Comparison of ENCODE assay signal across 1 cellular context in the genomic region with DNA sequence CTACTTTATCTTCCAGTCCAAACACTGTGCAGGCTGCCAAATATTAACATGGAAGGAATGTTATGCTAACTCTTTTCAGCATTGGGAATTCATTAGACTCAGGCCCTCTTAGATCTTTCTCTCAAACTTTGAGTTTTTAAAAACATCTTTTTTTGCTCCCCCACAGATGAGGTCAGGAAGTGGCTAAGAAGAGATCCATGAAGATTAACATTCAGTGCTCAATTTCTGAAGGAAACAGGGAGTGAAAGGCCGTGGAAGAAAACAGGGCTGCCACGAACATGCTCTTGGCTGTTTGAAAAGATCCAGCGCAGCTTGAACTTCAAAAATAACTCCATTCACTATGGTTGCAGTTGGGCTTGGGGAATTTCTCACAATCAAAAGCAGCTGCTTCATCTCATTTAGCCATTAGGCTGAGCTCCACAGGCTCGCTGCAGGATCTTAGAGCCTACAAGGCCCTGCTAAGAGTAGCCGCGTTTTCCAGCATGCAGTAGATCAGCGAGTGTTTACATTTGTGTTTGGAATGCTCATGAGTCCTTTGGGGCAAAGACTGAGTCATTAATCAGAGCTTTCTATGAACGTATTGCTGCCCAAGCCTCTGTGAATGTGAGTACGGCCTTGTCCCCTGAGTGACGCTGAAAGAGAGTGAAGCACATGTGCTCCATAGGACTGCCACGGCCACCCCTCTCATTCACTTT.
TF ChIP-seq lines count a peak whose summit lies in the region.

No MANE protein-coding gene starts in this region.

TF ChIP-seq in HepG2, 621 proteins besides CTCF, POLR2A, EP300 and RAD21 (continued from another document and continues in another):
- TF ChIP-seq, protein P1, sequence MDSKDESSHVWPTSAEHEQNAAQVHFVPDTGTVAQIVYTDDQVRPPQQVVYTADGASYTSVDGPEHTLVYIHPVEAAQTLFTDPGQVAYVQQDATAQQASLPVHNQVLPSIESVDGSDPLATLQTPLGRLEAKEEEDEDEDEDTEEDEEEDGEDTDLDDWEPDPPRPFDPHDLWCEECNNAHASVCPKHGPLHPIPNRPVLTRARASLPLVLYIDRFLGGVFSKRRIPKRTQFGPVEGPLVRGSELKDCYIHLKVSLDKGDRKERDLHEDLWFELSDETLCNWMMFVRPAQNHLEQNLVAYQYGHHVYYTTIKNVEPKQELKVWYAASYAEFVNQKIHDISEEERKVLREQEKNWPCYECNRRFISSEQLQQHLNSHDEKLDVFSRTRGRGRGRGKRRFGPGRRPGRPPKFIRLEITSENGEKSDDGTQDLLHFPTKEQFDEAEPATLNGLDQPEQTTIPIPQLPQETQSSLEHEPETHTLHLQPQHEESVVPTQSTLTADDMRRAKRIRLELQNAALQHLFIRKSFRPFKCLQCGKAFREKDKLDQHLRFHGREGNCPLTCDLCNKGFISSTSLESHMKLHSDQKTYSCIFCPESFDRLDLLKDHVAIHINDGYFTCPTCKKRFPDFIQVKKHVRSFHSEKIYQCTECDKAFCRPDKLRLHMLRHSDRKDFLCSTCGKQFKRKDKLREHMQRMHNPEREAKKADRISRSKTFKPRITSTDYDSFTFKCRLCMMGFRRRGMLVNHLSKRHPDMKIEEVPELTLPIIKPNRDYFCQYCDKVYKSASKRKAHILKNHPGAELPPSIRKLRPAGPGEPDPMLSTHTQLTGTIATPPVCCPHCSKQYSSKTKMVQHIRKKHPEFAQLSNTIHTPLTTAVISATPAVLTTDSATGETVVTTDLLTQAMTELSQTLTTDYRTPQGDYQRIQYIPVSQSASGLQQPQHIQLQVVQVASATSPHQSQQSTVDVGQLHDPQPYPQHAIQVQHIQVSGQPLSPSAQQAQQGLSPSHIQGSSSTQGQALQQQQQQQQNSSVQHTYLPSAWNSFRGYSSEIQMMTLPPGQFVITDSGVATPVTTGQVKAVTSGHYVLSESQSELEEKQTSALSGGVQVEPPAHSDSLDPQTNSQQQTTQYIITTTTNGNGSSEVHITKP (CRISPR knock-in tag; IDR thresholded peaks at IDR 0.05; ENCODE audit: low read depth): peak; percentile 43; the same call in 1 of the 2 replicates
- TF ChIP-seq, protein P2, sequence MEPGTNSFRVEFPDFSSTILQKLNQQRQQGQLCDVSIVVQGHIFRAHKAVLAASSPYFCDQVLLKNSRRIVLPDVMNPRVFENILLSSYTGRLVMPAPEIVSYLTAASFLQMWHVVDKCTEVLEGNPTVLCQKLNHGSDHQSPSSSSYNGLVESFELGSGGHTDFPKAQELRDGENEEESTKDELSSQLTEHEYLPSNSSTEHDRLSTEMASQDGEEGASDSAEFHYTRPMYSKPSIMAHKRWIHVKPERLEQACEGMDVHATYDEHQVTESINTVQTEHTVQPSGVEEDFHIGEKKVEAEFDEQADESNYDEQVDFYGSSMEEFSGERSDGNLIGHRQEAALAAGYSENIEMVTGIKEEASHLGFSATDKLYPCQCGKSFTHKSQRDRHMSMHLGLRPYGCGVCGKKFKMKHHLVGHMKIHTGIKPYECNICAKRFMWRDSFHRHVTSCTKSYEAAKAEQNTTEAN (CRISPR knock-in tag; conservative IDR thresholded peaks at IDR 0.05): peak; percentile 84
- TF ChIP-seq, protein P3, sequence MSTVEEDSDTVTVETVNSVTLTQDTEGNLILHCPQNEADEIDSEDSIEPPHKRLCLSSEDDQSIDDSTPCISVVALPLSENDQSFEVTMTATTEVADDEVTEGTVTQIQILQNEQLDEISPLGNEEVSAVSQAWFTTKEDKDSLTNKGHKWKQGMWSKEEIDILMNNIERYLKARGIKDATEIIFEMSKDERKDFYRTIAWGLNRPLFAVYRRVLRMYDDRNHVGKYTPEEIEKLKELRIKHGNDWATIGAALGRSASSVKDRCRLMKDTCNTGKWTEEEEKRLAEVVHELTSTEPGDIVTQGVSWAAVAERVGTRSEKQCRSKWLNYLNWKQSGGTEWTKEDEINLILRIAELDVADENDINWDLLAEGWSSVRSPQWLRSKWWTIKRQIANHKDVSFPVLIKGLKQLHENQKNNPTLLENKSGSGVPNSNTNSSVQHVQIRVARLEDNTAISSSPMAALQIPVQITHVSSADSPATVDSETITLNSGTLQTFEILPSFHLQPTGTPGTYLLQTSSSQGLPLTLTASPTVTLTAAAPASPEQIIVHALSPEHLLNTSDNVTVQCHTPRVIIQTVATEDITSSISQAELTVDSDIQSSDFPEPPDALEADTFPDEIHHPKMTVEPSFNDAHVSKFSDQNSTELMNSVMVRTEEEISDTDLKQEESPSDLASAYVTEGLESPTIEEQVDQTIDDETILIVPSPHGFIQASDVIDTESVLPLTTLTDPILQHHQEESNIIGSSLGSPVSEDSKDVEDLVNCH (CRISPR knock-in tag; IDR thresholded peaks at IDR 0.05): no peak
- TF ChIP-seq, protein P4, sequence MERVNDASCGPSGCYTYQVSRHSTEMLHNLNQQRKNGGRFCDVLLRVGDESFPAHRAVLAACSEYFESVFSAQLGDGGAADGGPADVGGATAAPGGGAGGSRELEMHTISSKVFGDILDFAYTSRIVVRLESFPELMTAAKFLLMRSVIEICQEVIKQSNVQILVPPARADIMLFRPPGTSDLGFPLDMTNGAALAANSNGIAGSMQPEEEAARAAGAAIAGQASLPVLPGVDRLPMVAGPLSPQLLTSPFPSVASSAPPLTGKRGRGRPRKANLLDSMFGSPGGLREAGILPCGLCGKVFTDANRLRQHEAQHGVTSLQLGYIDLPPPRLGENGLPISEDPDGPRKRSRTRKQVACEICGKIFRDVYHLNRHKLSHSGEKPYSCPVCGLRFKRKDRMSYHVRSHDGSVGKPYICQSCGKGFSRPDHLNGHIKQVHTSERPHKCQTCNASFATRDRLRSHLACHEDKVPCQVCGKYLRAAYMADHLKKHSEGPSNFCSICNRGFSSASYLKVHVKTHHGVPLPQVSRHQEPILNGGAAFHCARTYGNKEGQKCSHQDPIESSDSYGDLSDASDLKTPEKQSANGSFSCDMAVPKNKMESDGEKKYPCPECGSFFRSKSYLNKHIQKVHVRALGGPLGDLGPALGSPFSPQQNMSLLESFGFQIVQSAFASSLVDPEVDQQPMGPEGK (CRISPR knock-in tag; IDR thresholded peaks at IDR 0.05): peak; percentile 43; the same call in 1 of the 2 replicates
- TF ChIP-seq, protein P5, sequence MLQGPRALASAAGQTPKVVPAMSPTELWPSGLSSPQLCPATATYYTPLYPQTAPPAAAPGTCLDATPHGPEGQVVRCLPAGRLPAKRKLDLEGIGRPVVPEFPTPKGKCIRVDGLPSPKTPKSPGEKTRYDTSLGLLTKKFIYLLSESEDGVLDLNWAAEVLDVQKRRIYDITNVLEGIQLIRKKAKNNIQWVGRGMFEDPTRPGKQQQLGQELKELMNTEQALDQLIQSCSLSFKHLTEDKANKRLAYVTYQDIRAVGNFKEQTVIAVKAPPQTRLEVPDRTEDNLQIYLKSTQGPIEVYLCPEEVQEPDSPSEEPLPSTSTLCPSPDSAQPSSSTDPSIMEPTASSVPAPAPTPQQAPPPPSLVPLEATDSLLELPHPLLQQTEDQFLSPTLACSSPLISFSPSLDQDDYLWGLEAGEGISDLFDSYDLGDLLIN (CRISPR knock-in tag; IDR thresholded peaks at IDR 0.05; ENCODE audit: borderline replicate concordance): 0 out of 2 replicates have a peak, but pooled peaks have one; percentile 30
- TF ChIP-seq NPAS2 (CRISPR knock-in tag; IDR thresholded peaks at IDR 0.05; ENCODE audit: borderline replicate concordance) (no peak), SATB2 (CRISPR knock-in tag; IDR thresholded peaks at IDR 0.05) (0 out of 2 replicates have a peak, but pooled peaks have one; percentile 84), RARA (CRISPR knock-in tag; IDR thresholded peaks at IDR 0.05) (peak; percentile 91), BHLHE40 (IDR thresholded peaks at IDR 0.05; ENCODE audit: low read length) (0 out of 2 replicates have a peak, but pooled peaks have one; percentile 4), FOXM1 (CRISPR knock-in tag; IDR thresholded peaks at IDR 0.05) (no peak), ZNF138 (CRISPR knock-in tag; IDR thresholded peaks at IDR 0.05; ENCODE audit: low read depth) (no peak), ZMYM4 (CRISPR knock-in tag; IDR thresholded peaks at IDR 0.05) (0 out of 2 replicates have a peak, but pooled peaks have one; percentile 21), HHEX (CRISPR knock-in tag; IDR thresholded peaks at IDR 0.05) (peak; percentile 51; the same call in 1 of the 2 replicates), POLR2G (IDR thresholded peaks at IDR 0.05; ENCODE audit: low read depth, low read length) (peak; percentile 59), ZNF629 (CRISPR knock-in tag; conservative IDR thresholded peaks at IDR 0.05) (0 out of 2 replicates have a peak, but pooled peaks have one; percentile 25), RFXAP (CRISPR knock-in tag; IDR thresholded peaks at IDR 0.05; ENCODE audit: borderline replicate concordance) (peak; percentile 70; the same call in 1 of the 2 replicates), GTF2F1 (IDR thresholded peaks at IDR 0.05; ENCODE audit: low read length) (no peak), TMF1 (CRISPR knock-in tag; IDR thresholded peaks at IDR 0.05; ENCODE audit: low read depth) (no peak), SOX13 (IDR thresholded peaks at IDR 0.05) (no peak), SOX13 (CRISPR knock-in tag; conservative IDR thresholded peaks at IDR 0.05 in 1 of 2, IDR thresholded peaks at IDR 0.05 in 1 of 2) (peak in 1 of 2 experiments; percentile 54; a peak in 1 of 4 replicates), MED13 (CRISPR knock-in tag; IDR thresholded peaks at IDR 0.05) (peak; percentile 65; the same call in 1 of the 2 replicates), ZNF746 (CRISPR knock-in tag; IDR thresholded peaks at IDR 0.05) (peak; percentile 41; the same call in 1 of the 2 replicates)
- TF ChIP-seq, protein P6, sequence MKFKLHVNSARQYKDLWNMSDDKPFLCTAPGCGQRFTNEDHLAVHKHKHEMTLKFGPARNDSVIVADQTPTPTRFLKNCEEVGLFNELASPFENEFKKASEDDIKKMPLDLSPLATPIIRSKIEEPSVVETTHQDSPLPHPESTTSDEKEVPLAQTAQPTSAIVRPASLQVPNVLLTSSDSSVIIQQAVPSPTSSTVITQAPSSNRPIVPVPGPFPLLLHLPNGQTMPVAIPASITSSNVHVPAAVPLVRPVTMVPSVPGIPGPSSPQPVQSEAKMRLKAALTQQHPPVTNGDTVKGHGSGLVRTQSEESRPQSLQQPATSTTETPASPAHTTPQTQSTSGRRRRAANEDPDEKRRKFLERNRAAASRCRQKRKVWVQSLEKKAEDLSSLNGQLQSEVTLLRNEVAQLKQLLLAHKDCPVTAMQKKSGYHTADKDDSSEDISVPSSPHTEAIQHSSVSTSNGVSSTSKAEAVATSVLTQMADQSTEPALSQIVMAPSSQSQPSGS (CRISPR knock-in tag; IDR thresholded peaks at IDR 0.05): peak; percentile 42; the same call in 1 of the 2 replicates
- TF ChIP-seq, protein P7, sequence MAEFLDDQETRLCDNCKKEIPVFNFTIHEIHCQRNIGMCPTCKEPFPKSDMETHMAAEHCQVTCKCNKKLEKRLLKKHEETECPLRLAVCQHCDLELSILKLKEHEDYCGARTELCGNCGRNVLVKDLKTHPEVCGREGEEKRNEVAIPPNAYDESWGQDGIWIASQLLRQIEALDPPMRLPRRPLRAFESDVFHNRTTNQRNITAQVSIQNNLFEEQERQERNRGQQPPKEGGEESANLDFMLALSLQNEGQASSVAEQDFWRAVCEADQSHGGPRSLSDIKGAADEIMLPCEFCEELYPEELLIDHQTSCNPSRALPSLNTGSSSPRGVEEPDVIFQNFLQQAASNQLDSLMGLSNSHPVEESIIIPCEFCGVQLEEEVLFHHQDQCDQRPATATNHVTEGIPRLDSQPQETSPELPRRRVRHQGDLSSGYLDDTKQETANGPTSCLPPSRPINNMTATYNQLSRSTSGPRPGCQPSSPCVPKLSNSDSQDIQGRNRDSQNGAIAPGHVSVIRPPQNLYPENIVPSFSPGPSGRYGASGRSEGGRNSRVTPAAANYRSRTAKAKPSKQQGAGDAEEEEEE (CRISPR knock-in tag; IDR thresholded peaks at IDR 0.05; ENCODE audit: borderline replicate concordance): 0 out of 2 replicates have a peak, but pooled peaks have one; percentile 31
- TF ChIP-seq, protein P8, sequence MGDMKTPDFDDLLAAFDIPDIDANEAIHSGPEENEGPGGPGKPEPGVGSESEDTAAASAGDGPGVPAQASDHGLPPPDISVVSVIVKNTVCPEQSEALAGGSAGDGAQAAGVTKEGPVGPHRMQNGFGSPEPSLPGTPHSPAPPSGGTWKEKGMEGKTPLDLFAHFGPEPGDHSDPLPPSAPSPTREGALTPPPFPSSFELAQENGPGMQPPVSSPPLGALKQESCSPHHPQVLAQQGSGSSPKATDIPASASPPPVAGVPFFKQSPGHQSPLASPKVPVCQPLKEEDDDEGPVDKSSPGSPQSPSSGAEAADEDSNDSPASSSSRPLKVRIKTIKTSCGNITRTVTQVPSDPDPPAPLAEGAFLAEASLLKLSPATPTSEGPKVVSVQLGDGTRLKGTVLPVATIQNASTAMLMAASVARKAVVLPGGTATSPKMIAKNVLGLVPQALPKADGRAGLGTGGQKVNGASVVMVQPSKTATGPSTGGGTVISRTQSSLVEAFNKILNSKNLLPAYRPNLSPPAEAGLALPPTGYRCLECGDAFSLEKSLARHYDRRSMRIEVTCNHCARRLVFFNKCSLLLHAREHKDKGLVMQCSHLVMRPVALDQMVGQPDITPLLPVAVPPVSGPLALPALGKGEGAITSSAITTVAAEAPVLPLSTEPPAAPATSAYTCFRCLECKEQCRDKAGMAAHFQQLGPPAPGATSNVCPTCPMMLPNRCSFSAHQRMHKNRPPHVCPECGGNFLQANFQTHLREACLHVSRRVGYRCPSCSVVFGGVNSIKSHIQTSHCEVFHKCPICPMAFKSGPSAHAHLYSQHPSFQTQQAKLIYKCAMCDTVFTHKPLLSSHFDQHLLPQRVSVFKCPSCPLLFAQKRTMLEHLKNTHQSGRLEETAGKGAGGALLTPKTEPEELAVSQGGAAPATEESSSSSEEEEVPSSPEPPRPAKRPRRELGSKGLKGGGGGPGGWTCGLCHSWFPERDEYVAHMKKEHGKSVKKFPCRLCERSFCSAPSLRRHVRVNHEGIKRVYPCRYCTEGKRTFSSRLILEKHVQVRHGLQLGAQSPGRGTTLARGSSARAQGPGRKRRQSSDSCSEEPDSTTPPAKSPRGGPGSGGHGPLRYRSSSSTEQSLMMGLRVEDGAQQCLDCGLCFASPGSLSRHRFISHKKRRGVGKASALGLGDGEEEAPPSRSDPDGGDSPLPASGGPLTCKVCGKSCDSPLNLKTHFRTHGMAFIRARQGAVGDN (CRISPR knock-in tag; IDR thresholded peaks at IDR 0.05): peak; percentile 35
